In genomic region chr9:17131494-17131893, GRCh38 we compare ENCODE assay signal across 25 cellular contexts. TPM values are rescaled to one million over a fixed set of nuclear protein-coding genes. Genes with fewer than 3 reads are reported as not detected.
"Had no signal": no experiment of that assay in that cellular context is flagged by ENCODE, and none has a peak within 500 bp of the region (broad histone marks: within the 10 kb centered on the region; RNA-seq: fewer than 3 reads in every experiment).

No MANE protein-coding gene starts in this region.

- H3K4me2 ChIP-seq: neural progenitor cell had no signal

- H3K27ac ChIP-seq: lower lobe of right lung, neural progenitor cell, neutrophil, ovary, right atrium auricular region, skin epidermis, suprapubic skin, thoracic aorta, tibial artery, upper lobe of right lung had no signal

- DNase-seq: hypothalamus; immature natural killer cell; kidney glomerular epithelial cell; left cardiac atrium; left ventricle myocardium superior; lower lobe of right lung; mammary epithelial cell; mesenchymal stem cell; naive thymus-derived CD8-positive, alpha-beta T cell; ovary; stimulated activated CD4-positive, alpha-beta T cell treated with anti-CD3 and anti-CD28 coated beads, Interleukin-12 subunit alpha, Interleukin-12 subunit beta, amount 100 ng/mL, for 4 hours; stimulated activated CD4-positive, alpha-beta T cell treated with anti-CD3 and anti-CD28 coated beads, Interleukin-4, amount 100 ng/mL, for 24 hours; stimulated activated naive CD4-positive, alpha-beta T cell; tibial artery; upper lobe of right lung had no signal

- H3K36me3 ChIP-seq: lower lobe of right lung, neural progenitor cell, neutrophil, ovary, right atrium auricular region, suprapubic skin, thoracic aorta, tibial artery, upper lobe of right lung had no signal

- ATAC-seq: left cardiac atrium; left ventricle myocardium superior; lower lobe of right lung; naive thymus-derived CD8-positive, alpha-beta T cell; sciatic nerve; stimulated activated effector memory CD8-positive, alpha-beta T cell treated with anti-CD3 and anti-CD28 coated beads, Interleukin-12 subunit alpha, Interleukin-12 subunit beta, amount 100 ng/mL, for 72 hours; upper lobe of right lung had no signal

- H2AFZ ChIP-seq: neural progenitor cell had no signal

- H3K9me3 ChIP-seq: lower lobe of right lung, neutrophil, ovary, right atrium auricular region, suprapubic skin, thoracic aorta, tibial artery, upper lobe of right lung had no signal

- H3K27me3 ChIP-seq: neutrophil, ovary, right atrium auricular region, suprapubic skin, tibial artery, upper lobe of right lung had no signal

- H3K4me3 ChIP-seq: lower lobe of right lung, neural progenitor cell, ovary, right atrium auricular region, skin epidermis, suprapubic skin, thoracic aorta, tibial artery, upper lobe of right lung had no signal

- FAIRE-seq: keratinocyte, urothelium cell line had no signal

- H3K4me1 ChIP-seq: neural progenitor cell had no signal

- H3K9ac ChIP-seq: neural progenitor cell had no signal

RNA-seq across cellular contexts. Expression of gene CNTLN, which starts 3.3 kb away (rescaled TPM):
- polyA plus RNA-seq: naive thymus-derived CD8-positive, alpha-beta T cell had no signal
